ENCODE assay signal across 23 cellular contexts in the genomic region with DNA sequence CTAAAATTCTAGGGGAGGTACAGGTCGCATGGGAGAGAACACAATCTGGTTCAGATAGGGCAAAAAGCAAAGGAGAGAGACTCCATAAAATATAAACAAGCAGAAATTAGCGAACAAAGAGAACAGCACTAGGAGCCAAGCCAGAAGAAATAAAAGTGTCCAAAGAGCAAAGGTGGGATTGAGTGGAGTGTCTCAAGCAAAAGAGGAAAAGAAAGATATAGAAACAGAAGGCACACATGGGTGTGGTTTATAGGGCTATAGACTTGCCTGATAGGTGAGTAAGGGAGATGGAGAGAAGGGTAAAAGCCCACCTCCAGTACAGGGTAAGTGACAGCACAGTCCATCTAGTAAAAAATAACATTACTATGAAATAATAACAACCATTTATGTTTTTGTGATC. TPM values are rescaled to one million over a fixed set of nuclear protein-coding genes. Genes with fewer than 3 reads are reported as not detected.
A peak's percentile ranks its signal among the peaks of the same experiment; 100 is the strongest.
DNase-seq lines count a peak whose midpoint lies in the region; ATAC-seq and TF ChIP-seq lines count a peak whose summit lies in the region.
"Had no signal": no experiment of that assay in that cellular context is flagged by ENCODE, and none has a peak within 500 bp of the region (broad histone marks: within the 10 kb centered on the region; RNA-seq: fewer than 3 reads in every experiment).

No MANE protein-coding gene starts in this region.

- WGBS in transverse colon (ENCODE audit: low coverage in 1 of 2), 2 donors: 42 to 46% methylated on average over 2 of the region's 2 CpGs
- 63 to 77% methylated on average over 2 of the region's 2 CpGs for WGBS in GM23248 (ENCODE audit: low coverage in 1 of 2, low lambda C conversion rate in 2 of 2, missing lambda C conversion rate in 2 of 2), 2 experiments
- WGBS in body of pancreas, 2 donors: 76 to 81% methylated on average over 2 of the region's 2 CpGs

- intact Hi-C loops in colonic mucosa (cut with DNase I): no loop called here
- intact Hi-C loops in transverse colon (cut with DNase I; ENCODE audit: low total_unique reads): no loop called here
- intact Hi-C loops in body of pancreas (cut with DNase I): no loop called here

- DNase-seq in colonic mucosa (peak; percentile 34), progenitor cell of endocrine pancreas (ENCODE audit: low spot score, unreplicated experiment) (no peak), transverse colon (no peak), NCI-H446 (lab: John Stamatoyannopoulos, UW) (no peak), GM23248 (no peak), body of pancreas (no peak)
- DNase-seq: 8988T; ACHN; AML-193; BE2C; Calu3; CD4-positive, alpha-beta T cell; COR-L47; DMS53; DMS79 treated with DMSO at 0.1 percent for 48 hours; GF-D8; GOT3; HFFc6 had no signal

- H3K9me3 ChIP-seq in colonic mucosa (no peaks in the 10 kb centered on the region), transverse colon (no peaks in the 10 kb centered on the region), GM23248 (ENCODE audit: low read depth) (no peaks in the 10 kb centered on the region), body of pancreas (no peaks in the 10 kb centered on the region)
- H3K9me3 ChIP-seq: A549; BE2C; BLaER1 treated with 17β-estradiol and CSF1 and Interleukin-3, amounts not matched to agents 10 nM and 100 nM; HAP-1 had no signal

- no peak overlapping the region for H3K4me3 ChIP-seq in colonic mucosa
- no peak overlapping the region for H3K4me3 ChIP-seq in transverse colon
- no peak overlapping the region for H3K4me3 ChIP-seq in GM23248
- H3K4me3 ChIP-seq in body of pancreas: no peak overlapping the region
- H3K4me3 ChIP-seq: A549; BLaER1 treated with 17β-estradiol and CSF1 and Interleukin-3, amounts not matched to agents 10 nM and 100 nM; HAP-1 had no signal

- H3K36me3 Mint-ChIP-seq in nephron (ENCODE audit: low read depth): no peaks in the 10 kb centered on the region
- H3K36me3 Mint-ChIP-seq in progenitor cell of endocrine pancreas (ENCODE audit: insufficient read depth): no peaks in the 10 kb centered on the region
- H3K36me3 Mint-ChIP-seq: CD14-positive monocyte had no signal

- H3K36me3 ChIP-seq in colonic mucosa: no peaks in the 10 kb centered on the region
- H3K36me3 ChIP-seq in transverse colon: no peaks in the 10 kb centered on the region
- no peaks in the 10 kb centered on the region for H3K36me3 ChIP-seq in GM23248 (ENCODE audit: low read depth)
- H3K36me3 ChIP-seq in body of pancreas (replicated peaks in 1 of 2; ENCODE audit: insufficient read depth in 1 of 2, low read depth in 2 of 2): no peaks in the 10 kb centered on the region
- H3K36me3 ChIP-seq: BE2C; BLaER1 treated with 17β-estradiol and CSF1 and Interleukin-3, amounts not matched to agents 10 nM and 100 nM; HAP-1 had no signal

- no peak for ATAC-seq in body of pancreas
- ATAC-seq: A549 had no signal

- H3K4me1 Mint-ChIP-seq in nephron (peaks cover 20% of the 10 kb centered on the region), progenitor cell of endocrine pancreas (ENCODE audit: low read depth) (no peaks in the 10 kb centered on the region)
- H3K4me1 Mint-ChIP-seq: CD14-positive monocyte had no signal

- TF ChIP-seq POLR2A in transverse colon (IDR thresholded peaks at IDR 0.05) (no peak), body of pancreas (IDR thresholded peaks at IDR 0.05) (no peak)

- TF ChIP-seq EP300 in transverse colon (IDR thresholded peaks at IDR 0.05; ENCODE audit: low read depth): no peak

- H3K9me3 Mint-ChIP-seq in nephron (no peaks in the 10 kb centered on the region), progenitor cell of endocrine pancreas (ENCODE audit: low read depth) (no peaks in the 10 kb centered on the region)
- H3K9me3 Mint-ChIP-seq: CD14-positive monocyte; CD4-positive, alpha-beta T cell; HFFc6 had no signal

- H3K9me2 ChIP-seq in GM23248 (ENCODE audit: insufficient read depth): no peaks in the 10 kb centered on the region

- no peak overlapping the region for H2AFZ ChIP-seq in GM23248

- H3K27me3 ChIP-seq in colonic mucosa: no peaks in the 10 kb centered on the region
- no peaks in the 10 kb centered on the region for H3K27me3 ChIP-seq in transverse colon
- H3K27me3 ChIP-seq in GM23248 (replicated peaks; ENCODE audit: insufficient read depth): no peaks in the 10 kb centered on the region
- no peaks in the 10 kb centered on the region for H3K27me3 ChIP-seq in body of pancreas
- H3K27me3 ChIP-seq: BE2C; BLaER1 treated with 17β-estradiol and CSF1 and Interleukin-3, amounts not matched to agents 10 nM and 100 nM had no signal

- H3K4me1 ChIP-seq in colonic mucosa (no peaks in the 10 kb centered on the region), transverse colon (peaks cover 0 to 21% (median 9%) of the 10 kb centered on the region in 4 donors), GM23248 (ENCODE audit: insufficient read depth) (no peaks in the 10 kb centered on the region), body of pancreas (peaks cover 26% of the 10 kb centered on the region)
- H3K4me1 ChIP-seq: A549; BE2C; BLaER1 treated with 17β-estradiol and CSF1 and Interleukin-3, amounts not matched to agents 10 nM and 100 nM; HAP-1 had no signal

- H3K9ac ChIP-seq in colonic mucosa (ENCODE audit: low read depth in 2 of 2, low read length in 2 of 2) (no peak overlapping the region), GM23248 (no peak overlapping the region)
- H3K9ac ChIP-seq: BLaER1 treated with 17β-estradiol and CSF1 and Interleukin-3, amounts not matched to agents 10 nM and 100 nM had no signal

- H3K27ac ChIP-seq in colonic mucosa (no peak overlapping the region), transverse colon (peak overlapping the region in 3 of 4 donors; percentile 2 to 52 (median 49)), GM23248 (no peak overlapping the region), body of pancreas (peak overlapping the region in 1 of 4 donors; percentile 9)
- H3K27ac ChIP-seq: A549; BLaER1 treated with 17β-estradiol and CSF1 and Interleukin-3, amounts not matched to agents 10 nM and 100 nM had no signal

- no peaks in the 10 kb centered on the region for H4K20me1 ChIP-seq in GM23248 (ENCODE audit: insufficient read depth)
- H4K20me1 ChIP-seq: BLaER1 treated with 17β-estradiol and CSF1 and Interleukin-3, amounts not matched to agents 10 nM and 100 nM had no signal

- in situ Hi-C loops in transverse colon (cut with MboI; ENCODE audit: low pct_ligation_motif_present in 1 of 4, low pct_unique_long_range_greater_than_20kb in 1 of 4, low sequenced_read_pairs in 3 of 4): no loop called here
- in situ Hi-C loops in GM23248 (cut with MboI): no loop called here

- H3K27ac Mint-ChIP-seq in nephron: peak overlapping the region; percentile 7 to 65 (median 8)
- peak overlapping the region; percentile 8 for H3K27ac Mint-ChIP-seq in progenitor cell of endocrine pancreas
- H3K27ac Mint-ChIP-seq: CD14-positive monocyte; CD4-positive, alpha-beta T cell; HFFc6 had no signal

- H3K4me3 Mint-ChIP-seq in nephron (no peak overlapping the region), progenitor cell of endocrine pancreas (ENCODE audit: low read depth) (no peak overlapping the region)
- H3K4me3 Mint-ChIP-seq: CD14-positive monocyte; CD4-positive, alpha-beta T cell; HFFc6 had no signal

- no peak overlapping the region for H3K4me2 ChIP-seq in GM23248 (ENCODE audit: unreplicated experiment)
- H3K4me2 ChIP-seq: A549; BLaER1 treated with 17β-estradiol and CSF1 and Interleukin-3, amounts not matched to agents 10 nM and 100 nM had no signal

- peaks cover 4% of the 10 kb centered on the region for H3K27me3 Mint-ChIP-seq in nephron (ENCODE audit: low read depth)
- no peaks in the 10 kb centered on the region for H3K27me3 Mint-ChIP-seq in progenitor cell of endocrine pancreas

- no peaks in the 10 kb centered on the region for H3F3A ChIP-seq in GM23248 (ENCODE audit: insufficient read depth)

- TF ChIP-seq CTCF in colonic mucosa (IDR thresholded peaks at IDR 0.05): no peak
- no peak for TF ChIP-seq CTCF in nephron (IDR thresholded peaks at IDR 0.05; ENCODE audit: unreplicated experiment in 3 of 3)
- TF ChIP-seq CTCF in progenitor cell of endocrine pancreas (IDR thresholded peaks at IDR 0.05; ENCODE audit: unreplicated experiment): no peak
- TF ChIP-seq CTCF in transverse colon (IDR thresholded peaks at IDR 0.05): no peak
- TF ChIP-seq CTCF in body of pancreas (IDR thresholded peaks at IDR 0.05): no peak

- no peaks in the 10 kb centered on the region for H3K79me2 ChIP-seq in GM23248 (ENCODE audit: insufficient read depth)

RNA-seq across cellular contexts. Expression of gene IRAK1BP1, which starts 36.5 kb away (rescaled TPM):
- total RNA-seq in colonic mucosa (1 to 10 TPM; 1.7 to 4.9 TPM), progenitor cell of endocrine pancreas (10.6 and 10.7 TPM in 2 replicates), transverse colon (1 to 10 TPM in 3 of 4 donors, not detected in 1; 1.6 to 3.7 (median 2.9) TPM), body of pancreas (1 to 10 TPM; 6.9 to 9.3 TPM)
- total RNA-seq in GM23248 (2014; rRNA removed; shearing (Covaris generic)): 4.2 and 4.6 TPM in 2 replicates
- 2.0 TPM in 2 replicates for polyA plus RNA-seq in GM23248 (2016; fragmentation: Nextera tagmentation; extraction: Ambion mirVana)

Comparison
In these comparisons a context has a peak if more than half of its experiments do, and no peak if none do; other contexts are left out.
1. H3K27ac ChIP-seq: peak in transverse colon (3 of 4); none in colonic mucosa (single experiment) and GM23248 (single experiment).